Comparison of ENCODE assay signal across 17 cellular contexts in the genomic region with DNA sequence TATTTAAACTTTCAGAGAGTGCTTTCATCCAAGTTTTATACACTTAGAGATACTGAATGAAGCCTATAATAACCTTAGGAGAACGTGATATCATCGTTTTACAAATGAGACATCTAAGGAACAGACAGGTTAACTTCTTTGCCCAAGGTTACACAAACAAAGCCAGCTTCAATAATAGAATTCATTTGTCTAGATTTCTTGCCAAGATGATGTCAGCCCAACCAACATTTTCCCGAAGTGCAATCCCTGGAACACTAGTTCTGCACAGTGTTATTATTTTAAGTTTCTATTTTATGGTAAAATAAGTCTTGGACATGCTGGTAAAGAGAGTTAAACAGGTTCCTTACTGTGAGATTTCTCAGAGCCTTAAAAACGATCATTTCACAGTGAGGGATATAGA.
"Had no signal": no experiment of that assay in that cellular context is flagged by ENCODE, and none has a peak within 500 bp of the region (broad histone marks: within the 10 kb centered on the region; RNA-seq: fewer than 3 reads in every experiment).

No MANE protein-coding gene starts in this region.

- H3K36me3 Mint-ChIP-seq: activated CD8-positive, alpha-beta memory T cell treated with anti-CD3 and anti-CD28 coated beads, Interleukin-2, amount 10 ng/mL, durations not matched to agents 7 days and 5 days; activated naive CD4-positive, alpha-beta T cell treated with anti-CD3 and anti-CD28 coated beads, Interleukin-2, amount 50 U/mL, for 72 hours; naive B cell; stimulated activated memory B cell treated with anti-CD40 and anti-IgM and Interleukin-4, amounts not matched to agents 10 μg/mL and 1 μg/mL and 100 μg/mL, for 72 hours had no signal

- DNase-seq: activated CD4-positive, CD25-positive, alpha-beta regulatory T cell; activated CD8-positive, alpha-beta memory T cell treated with anti-CD3 and anti-CD28 coated beads, Interleukin-2, amount 10 ng/mL, durations not matched to agents 7 days and 5 days; activated effector memory CD4-positive, alpha-beta T cell treated with Interleukin-2 at 50 U/mL for 16 hours; activated T-cell treated with anti-CD3 and anti-CD28 coated beads, Interleukin-2, amount 50 U/mL, for 24 hours; amygdala; hypothalamus; left cardiac atrium; lower lobe of right lung; naive B cell; spleen; stimulated activated CD4-positive, alpha-beta T cell treated with anti-CD3 and anti-CD28 coated beads, Interleukin-1b, Interleukin-23, amount 100 ng/mL, for 48 hours; T-helper 17 cell; transverse colon had no signal

- H3K27ac Mint-ChIP-seq: activated CD8-positive, alpha-beta memory T cell treated with anti-CD3 and anti-CD28 coated beads, Interleukin-2, amount 10 ng/mL, durations not matched to agents 7 days and 5 days; activated naive CD4-positive, alpha-beta T cell treated with anti-CD3 and anti-CD28 coated beads, Interleukin-2, amount 50 U/mL, for 72 hours; activated T-cell treated with anti-CD3 and anti-CD28 coated beads, Interleukin-2, amount 50 U/mL, for 24 hours; naive B cell; stimulated activated memory B cell treated with anti-CD40 and anti-IgM and Interleukin-4, amounts not matched to agents 10 μg/mL and 1 μg/mL and 100 μg/mL, for 72 hours; T-helper 17 cell had no signal

- ATAC-seq: activated CD8-positive, alpha-beta memory T cell treated with anti-CD3 and anti-CD28 coated beads, Interleukin-2, amount 10 ng/mL, durations not matched to agents 7 days and 5 days; activated naive CD4-positive, alpha-beta T cell treated with anti-CD3 and anti-CD28 coated beads, Interleukin-2, amount 50 U/mL, for 72 hours; left cardiac atrium; lower lobe of right lung; SK-N-SH treated with all-trans-retinoic acid at 6 μM for 48 hours; stimulated activated memory B cell treated with anti-CD40 and anti-IgM and Interleukin-4, amounts not matched to agents 10 μg/mL and 1 μg/mL and 100 μg/mL, for 72 hours; T-helper 17 cell had no signal

- H3K4me1 Mint-ChIP-seq: activated CD8-positive, alpha-beta memory T cell treated with anti-CD3 and anti-CD28 coated beads, Interleukin-2, amount 10 ng/mL, durations not matched to agents 7 days and 5 days; naive B cell; stimulated activated memory B cell treated with anti-CD40 and anti-IgM and Interleukin-4, amounts not matched to agents 10 μg/mL and 1 μg/mL and 100 μg/mL, for 72 hours; T-helper 17 cell had no signal

- H3K4me3 ChIP-seq: lower lobe of right lung, right atrium auricular region, spleen, transverse colon had no signal

- H3K27ac ChIP-seq: lower lobe of right lung, right atrium auricular region, spleen, transverse colon had no signal

- H3K9me3 ChIP-seq: lower lobe of right lung, right atrium auricular region, spleen, transverse colon had no signal

- H3K4me1 ChIP-seq: lower lobe of right lung, right atrium auricular region, spleen, transverse colon had no signal

- H3K4me3 Mint-ChIP-seq: activated CD8-positive, alpha-beta memory T cell treated with anti-CD3 and anti-CD28 coated beads, Interleukin-2, amount 10 ng/mL, durations not matched to agents 7 days and 5 days; activated T-cell treated with anti-CD3 and anti-CD28 coated beads, Interleukin-2, amount 50 U/mL, for 24 hours; naive B cell; stimulated activated memory B cell treated with anti-CD40 and anti-IgM and Interleukin-4, amounts not matched to agents 10 μg/mL and 1 μg/mL and 100 μg/mL, for 72 hours; T-helper 17 cell had no signal

- H3K27me3 ChIP-seq: right atrium auricular region, spleen, transverse colon had no signal

- H3K36me3 ChIP-seq: lower lobe of right lung, right atrium auricular region, spleen, transverse colon had no signal

- H3K27me3 Mint-ChIP-seq: activated CD8-positive, alpha-beta memory T cell treated with anti-CD3 and anti-CD28 coated beads, Interleukin-2, amount 10 ng/mL, durations not matched to agents 7 days and 5 days; activated T-cell treated with anti-CD3 and anti-CD28 coated beads, Interleukin-2, amount 50 U/mL, for 24 hours; naive B cell; stimulated activated memory B cell treated with anti-CD40 and anti-IgM and Interleukin-4, amounts not matched to agents 10 μg/mL and 1 μg/mL and 100 μg/mL, for 72 hours; T-helper 17 cell had no signal
